Comparison of ENCODE assay signal across 34 cellular contexts in the genomic region with DNA sequence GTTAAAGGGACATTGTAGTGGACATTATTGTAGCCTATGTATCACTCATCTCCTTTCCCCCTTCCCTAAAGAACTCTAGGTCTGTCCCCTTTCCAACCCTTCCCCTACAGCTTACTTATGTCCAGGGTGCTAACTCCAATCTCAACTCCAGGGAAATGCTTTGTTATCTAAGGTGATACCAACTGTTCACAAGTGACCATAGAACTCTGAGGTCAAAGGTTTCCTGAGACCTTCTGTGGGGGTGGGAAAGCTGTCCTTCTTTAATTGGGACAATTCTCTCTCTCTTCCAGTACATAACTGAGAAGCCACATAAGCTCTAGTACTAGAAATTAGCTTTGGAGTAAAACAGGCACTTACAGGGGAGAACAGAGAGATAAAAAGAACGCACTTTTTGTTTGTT.
"Had no signal": no experiment of that assay in that cellular context is flagged by ENCODE, and none has a peak within 500 bp of the region (broad histone marks: within the 10 kb centered on the region; RNA-seq: fewer than 3 reads in every experiment).

No MANE protein-coding gene starts in this region.

- H3K36me3 ChIP-seq: ascending aorta, breast epithelium, esophagus muscularis mucosa, gastrocnemius medialis, WERI-Rb-1 had no signal

- H3K9me3 ChIP-seq: ascending aorta, breast epithelium, esophagus muscularis mucosa, gastrocnemius medialis had no signal

- H3K4me1 Mint-ChIP-seq: activated B cell treated with CpG ODN at 0.5 μM for 24 hours; activated CD4-positive, alpha-beta memory T cell treated with anti-CD3 and anti-CD28 coated beads, Interleukin-2, amount 10 ng/mL, durations not matched to agents 7 days and 5 days; activated CD4-positive, alpha-beta T cell treated with anti-CD3 and anti-CD28 coated beads, Interleukin-2, amount 10 ng/mL, durations not matched to agents 7 days and 5 days; activated naive CD4-positive, alpha-beta T cell treated with anti-CD3 and anti-CD28 coated beads, Interleukin-2, amount 10 ng/mL, durations not matched to agents 7 days and 5 days; activated naive CD8-positive, alpha-beta T cell treated with anti-CD3 and anti-CD28 coated beads, Interleukin-2, amount 10 ng/mL, durations not matched to agents 7 days and 5 days; central memory CD8-positive, alpha-beta T cell had no signal

- ATAC-seq: activated CD4-positive, alpha-beta T cell treated with anti-CD3 and anti-CD28 coated beads for 36 hours; activated naive CD4-positive, alpha-beta T cell treated with anti-CD3 and anti-CD28 coated beads, Interleukin-2, amount 50 U/mL, for 72 hours; activated T-cell treated with anti-CD3 and anti-CD28 coated beads, Interleukin-2, amount 50 U/mL, for 72 hours; effector memory CD8-positive, alpha-beta T cell; foreskin keratinocyte; gastrocnemius medialis; T-cell had no signal

- H3K27me3 Mint-ChIP-seq: activated B cell treated with CpG ODN at 0.5 μM for 24 hours; activated CD4-positive, alpha-beta memory T cell treated with anti-CD3 and anti-CD28 coated beads, Interleukin-2, amount 10 ng/mL, durations not matched to agents 7 days and 5 days; activated CD4-positive, alpha-beta T cell treated with anti-CD3 and anti-CD28 coated beads for 36 hours; activated CD4-positive, alpha-beta T cell treated with anti-CD3 and anti-CD28 coated beads, Interleukin-2, amount 10 ng/mL, durations not matched to agents 7 days and 5 days; activated naive CD4-positive, alpha-beta T cell treated with anti-CD3 and anti-CD28 coated beads, Interleukin-2, amount 10 ng/mL, durations not matched to agents 7 days and 5 days; activated naive CD8-positive, alpha-beta T cell treated with anti-CD3 and anti-CD28 coated beads, Interleukin-2, amount 10 ng/mL, durations not matched to agents 7 days and 5 days; activated T-cell treated with anti-CD3 and anti-CD28 coated beads, Interleukin-2, amount 50 U/mL, for 24 hours; brain; central memory CD8-positive, alpha-beta T cell; effector memory CD8-positive, alpha-beta T cell; T-cell had no signal

- H3K27me3 ChIP-seq: ascending aorta, breast epithelium, esophagus muscularis mucosa, foreskin keratinocyte, gastrocnemius medialis had no signal

- H3K4me3 Mint-ChIP-seq: activated B cell treated with CpG ODN at 0.5 μM for 24 hours; activated CD4-positive, alpha-beta memory T cell treated with anti-CD3 and anti-CD28 coated beads, Interleukin-2, amount 10 ng/mL, durations not matched to agents 7 days and 5 days; activated CD4-positive, alpha-beta T cell treated with anti-CD3 and anti-CD28 coated beads for 36 hours; activated CD4-positive, alpha-beta T cell treated with anti-CD3 and anti-CD28 coated beads, Interleukin-2, amount 10 ng/mL, durations not matched to agents 7 days and 5 days; activated naive CD4-positive, alpha-beta T cell treated with anti-CD3 and anti-CD28 coated beads, Interleukin-2, amount 10 ng/mL, durations not matched to agents 7 days and 5 days; activated naive CD8-positive, alpha-beta T cell treated with anti-CD3 and anti-CD28 coated beads, Interleukin-2, amount 10 ng/mL, durations not matched to agents 7 days and 5 days; activated T-cell treated with anti-CD3 and anti-CD28 coated beads, Interleukin-2, amount 50 U/mL, for 24 hours; activated T-cell treated with anti-CD3 and anti-CD28 coated beads, Interleukin-2, amount 50 U/mL, for 72 hours; brain; central memory CD8-positive, alpha-beta T cell; effector memory CD8-positive, alpha-beta T cell; T-cell; T-helper 1 cell treated with Interleukin-12 subunit alpha and Interleukin-12 subunit beta and Interleukin-4 antibody, amounts not matched to agents 30 μg/mL and 1 μg/mL, for 36 hours; T-helper 2 cell treated with Interferon-gamma antibody and Interleukin-4, amounts not matched to agents 5 μg/mL and 100 μg/mL, for 36 hours had no signal

- H3K27ac Mint-ChIP-seq: activated B cell treated with CpG ODN at 0.5 μM for 24 hours; activated CD4-positive, alpha-beta memory T cell treated with anti-CD3 and anti-CD28 coated beads, Interleukin-2, amount 10 ng/mL, durations not matched to agents 7 days and 5 days; activated CD4-positive, alpha-beta T cell treated with anti-CD3 and anti-CD28 coated beads for 36 hours; activated CD4-positive, alpha-beta T cell treated with anti-CD3 and anti-CD28 coated beads, Interleukin-2, amount 10 ng/mL, durations not matched to agents 7 days and 5 days; activated naive CD4-positive, alpha-beta T cell treated with anti-CD3 and anti-CD28 coated beads, Interleukin-2, amount 10 ng/mL, durations not matched to agents 7 days and 5 days; activated naive CD4-positive, alpha-beta T cell treated with anti-CD3 and anti-CD28 coated beads, Interleukin-2, amount 50 U/mL, for 72 hours; activated naive CD8-positive, alpha-beta T cell treated with anti-CD3 and anti-CD28 coated beads, Interleukin-2, amount 10 ng/mL, durations not matched to agents 7 days and 5 days; activated T-cell treated with anti-CD3 and anti-CD28 coated beads, Interleukin-2, amount 50 U/mL, for 24 hours; activated T-cell treated with anti-CD3 and anti-CD28 coated beads, Interleukin-2, amount 50 U/mL, for 72 hours; brain; effector memory CD8-positive, alpha-beta T cell; T-cell; T-helper 1 cell treated with Interleukin-12 subunit alpha and Interleukin-12 subunit beta and Interleukin-4 antibody, amounts not matched to agents 30 μg/mL and 1 μg/mL, for 36 hours; T-helper 2 cell treated with Interferon-gamma antibody and Interleukin-4, amounts not matched to agents 5 μg/mL and 100 μg/mL, for 36 hours had no signal

- H3K9me3 Mint-ChIP-seq: activated B cell treated with CpG ODN at 0.5 μM for 24 hours; activated CD4-positive, alpha-beta memory T cell treated with anti-CD3 and anti-CD28 coated beads, Interleukin-2, amount 10 ng/mL, durations not matched to agents 7 days and 5 days; activated naive CD4-positive, alpha-beta T cell treated with anti-CD3 and anti-CD28 coated beads, Interleukin-2, amount 10 ng/mL, durations not matched to agents 7 days and 5 days; activated T-cell treated with anti-CD3 and anti-CD28 coated beads, Interleukin-2, amount 50 U/mL, for 24 hours; central memory CD8-positive, alpha-beta T cell; effector memory CD8-positive, alpha-beta T cell; T-helper 1 cell treated with Interleukin-12 subunit alpha and Interleukin-12 subunit beta and Interleukin-4 antibody, amounts not matched to agents 30 μg/mL and 1 μg/mL, for 36 hours; T-helper 2 cell treated with Interferon-gamma antibody and Interleukin-4, amounts not matched to agents 5 μg/mL and 100 μg/mL, for 36 hours had no signal

- H3K27ac ChIP-seq: ascending aorta, breast epithelium, esophagus muscularis mucosa, foreskin keratinocyte, gastrocnemius medialis, WERI-Rb-1 had no signal

- H3K4me3 ChIP-seq: ascending aorta, breast epithelium, esophagus muscularis mucosa, gastrocnemius medialis had no signal

- H3K36me3 Mint-ChIP-seq: activated naive CD4-positive, alpha-beta T cell treated with anti-CD3 and anti-CD28 coated beads, Interleukin-2, amount 10 ng/mL, durations not matched to agents 7 days and 5 days; brain had no signal

- DNase-seq: activated B cell treated with CpG ODN at 0.5 μM for 24 hours; activated CD4-positive, alpha-beta memory T cell treated with anti-CD3 and anti-CD28 coated beads, Interleukin-2, amount 10 ng/mL, durations not matched to agents 7 days and 5 days; activated CD4-positive, alpha-beta T cell treated with anti-CD3 and anti-CD28 coated beads for 36 hours; activated CD4-positive, alpha-beta T cell treated with anti-CD3 and anti-CD28 coated beads, Interleukin-2, amount 10 ng/mL, durations not matched to agents 7 days and 5 days; activated CD4-positive, alpha-beta T cell treated with anti-CD3 and anti-CD28 coated beads, Interleukin-2, amount 50 U/mL, for 4 hours; activated CD4-positive, CD25-positive, alpha-beta regulatory T cell treated with anti-CD3 and anti-CD28 coated beads, Interleukin-2, amount 50 U/mL, for 72 hours; activated CD8-positive, alpha-beta memory T cell treated with anti-CD3 and anti-CD28 coated beads, Interleukin-2, amount 50 U/mL, for 48 hours; activated gamma-delta T cell; activated naive CD4-positive, alpha-beta T cell; activated naive CD4-positive, alpha-beta T cell treated with anti-CD3 and anti-CD28 coated beads, Interleukin-2, amount 10 ng/mL, durations not matched to agents 7 days and 5 days; activated naive CD8-positive, alpha-beta T cell treated with anti-CD3 and anti-CD28 coated beads, Interleukin-2, amount 10 ng/mL, durations not matched to agents 7 days and 5 days; activated T-cell treated with anti-CD3 and anti-CD28 coated beads for 4 hours; activated T-cell treated with anti-CD3 and anti-CD28 coated beads, Interleukin-2, amount 50 U/mL, for 24 hours; activated T-cell treated with anti-CD3 and anti-CD28 coated beads, Interleukin-2, amount 50 U/mL, for 72 hours; cortex of kidney; dermis blood vessel endothelial cell; effector CD4-positive, alpha-beta T cell; effector memory CD8-positive, alpha-beta T cell; erythroblast; foreskin keratinocyte; gastrocnemius medialis; glutamatergic neuron; SW 1271; T-cell; T1000; WERI-Rb-1 had no signal

- H3K4me1 ChIP-seq: ascending aorta, breast epithelium, foreskin keratinocyte had no signal
